7 cellular contexts compared by ENCODE assay signal in the genomic region with DNA sequence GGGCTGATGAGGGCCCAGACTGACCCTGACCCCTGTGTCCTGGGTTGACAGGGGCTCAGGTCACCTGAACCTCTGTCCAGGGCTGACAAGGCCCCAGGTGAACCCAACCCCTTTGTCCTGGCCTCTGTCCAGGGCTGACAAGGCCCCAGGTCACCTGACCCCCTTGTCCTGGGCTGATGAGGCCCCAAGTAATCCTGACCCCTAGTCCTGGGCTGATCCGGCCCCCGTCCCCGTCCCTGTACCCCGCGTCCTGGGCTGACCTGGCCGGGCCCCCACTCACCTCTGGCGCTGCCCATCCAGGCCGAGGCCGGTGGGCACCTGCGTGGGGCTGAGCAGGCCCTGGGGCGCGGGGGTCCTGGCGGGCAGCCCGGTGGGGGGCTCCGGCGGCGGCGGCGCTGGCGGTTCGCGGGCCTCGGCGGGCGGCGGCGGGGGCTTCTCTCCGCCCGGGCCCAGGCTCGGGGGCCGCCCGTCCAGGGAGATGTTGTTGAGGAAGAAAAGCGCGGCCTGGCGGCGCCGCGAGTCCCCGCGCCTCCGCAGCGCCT. TPM values are rescaled to one million over a fixed set of nuclear protein-coding genes. Genes with fewer than 3 reads are reported as not detected.
DNase-seq lines count a peak whose midpoint lies in the region; ATAC-seq, FAIRE-seq and TF ChIP-seq lines count a peak whose summit lies in the region.

No MANE protein-coding gene starts in this region.

- H3K9me3 ChIP-seq in endodermal cell (ENCODE audit: control insufficient read depth, low read length) = no peaks in the 10 kb centered on the region
- H3K9me3 ChIP-seq in pancreas = no peaks in the 10 kb centered on the region

- peak overlapping the region; percentile 81 for H3K4me3 ChIP-seq in LNCaP clone FGC (ENCODE audit: low read depth, low read length)
- H3K4me3 ChIP-seq in endodermal cell (ENCODE audit: low read length) = peak overlapping the region; percentile 83
- H3K4me3 ChIP-seq in pancreas = peak overlapping the region; percentile 20 to 64 (median 59)

- FAIRE-seq in pancreas (lab: Jason Lieb, UNC) = no peak

- in situ Hi-C loops in GM13977 (cut with MboI; ENCODE audit: low pct_unique_long_range_greater_than_20kb, low sequenced_read_pairs, unreplicated experiment) = no loop called here

- H3K4me1 ChIP-seq in endodermal cell (ENCODE audit: control insufficient read depth, insufficient read depth, low read length) = peaks cover 4% of the 10 kb centered on the region
- H3K4me1 ChIP-seq in pancreas = peaks cover 15 to 28% (median 19%) of the 10 kb centered on the region in 3 donors

- ATAC-seq in GM21528 (IDR thresholded peaks at IDR 0.05; ENCODE audit: low FRiP score, unreplicated experiment) (peak; percentile 11), pancreas (no peak)

- no peaks in the 10 kb centered on the region for H3K9me3 Mint-ChIP-seq in endodermal cell

- H3K27me3 ChIP-seq in endodermal cell (ENCODE audit: control insufficient read depth, insufficient read depth, low read length, poor library complexity, severe bottlenecking) (peaks cover 6% of the 10 kb centered on the region), pancreas (no peaks in the 10 kb centered on the region)

- H3K27ac Mint-ChIP-seq in endodermal cell = no peak overlapping the region

- H3K9ac ChIP-seq in endodermal cell (ENCODE audit: extremely low read depth, low read length, poor library complexity, severe bottlenecking) = peak overlapping the region; percentile 35

- 0 to 2% methylated on average over 4 to 39 of the region's 42 CpGs for WGBS in endodermal cell (ENCODE audit: insufficient coverage in 1 of 2, insufficient read length in 1 of 2), 2 experiments
- WGBS in pancreas, 2 donors = 1 to 2% methylated on average over 13 to 42 of the region's 42 CpGs

- peaks cover 6% of the 10 kb centered on the region for H3K4me1 Mint-ChIP-seq in endodermal cell

- H3K36me3 ChIP-seq in endodermal cell (ENCODE audit: control insufficient read depth, insufficient read depth, low read length) (no peaks in the 10 kb centered on the region), pancreas (no peaks in the 10 kb centered on the region)

- H3K4me3 Mint-ChIP-seq in endodermal cell = peak overlapping the region; percentile 66

- peaks cover 14% of the 10 kb centered on the region for H3K27me3 Mint-ChIP-seq in endodermal cell (ENCODE audit: insufficient read depth)

- DNase-seq in LNCaP clone FGC (ENCODE audit: low read depth) (no peak), endodermal cell (no peak), pancreas (peak in 3 of 6 donors; percentile 40 to 73 (median 52)), cerebellar cortex (ENCODE audit: low spot score) (no peak), GM13977 (ENCODE audit: low spot score) (no peak), NCI-H2029 (lab: John Stamatoyannopoulos, UW) (no peak)

- TF ChIP-seq CTCF in LNCaP clone FGC (IDR thresholded peaks at IDR 0.05; ENCODE audit: control insufficient read depth, extremely low read depth, insufficient read depth) = no peak
- no peak for TF ChIP-seq CTCF in endodermal cell (conservative IDR thresholded peaks at IDR 0.05)
- TF ChIP-seq CTCF in pancreas (IDR thresholded peaks at IDR 0.05) = no peak
- TF ChIP-seq CTCF in GM13977 (IDR thresholded peaks at IDR 0.05; ENCODE audit: extremely low read depth, insufficient read depth, missing control alignments) = no peak

- intact Hi-C loops in pancreas (cut with DNase I) = no loop called here

- no peak overlapping the region for H3K27ac ChIP-seq in endodermal cell (ENCODE audit: low read depth, low read length)
- no peak overlapping the region for H3K27ac ChIP-seq in pancreas

- H3K36me3 Mint-ChIP-seq in endodermal cell (ENCODE audit: low read depth) = peaks cover 2% of the 10 kb centered on the region

RNA-seq across cellular contexts. Expression of a gene that starts 0.4 kb away (rescaled TPM):
- 10 to 100 TPM; 10.4 to 15.6 TPM for total RNA-seq in endodermal cell
- 13.5 TPM for polyA plus RNA-seq in endodermal cell (2013, experiment 1 of 2)
- 13.0 TPM for polyA plus RNA-seq in endodermal cell (2013, experiment 2 of 2)
- total RNA-seq in pancreas = 1 to 10 TPM; 1.4 to 2.3 (median 1.9) TPM
- polyA plus RNA-seq in pancreas = 1 to 10 TPM; 1.5 to 2.9 TPM

RNA-seq across cellular contexts. Expression of a gene that starts 19.8 kb away (rescaled TPM):
- total RNA-seq in endodermal cell (1,000 to 10,000 TPM; 1,288 to 1,382 TPM), pancreas (1,000 to 10,000 TPM in 2 of 6 donors, 100 to 1,000 TPM in 4; 662 to 1,102 (median 850) TPM)
- polyA plus RNA-seq in endodermal cell (2013, experiment 1 of 2) = 1,213 TPM
- polyA plus RNA-seq in endodermal cell (2013, experiment 2 of 2) = 1,212 TPM
- polyA plus RNA-seq in pancreas = 1,000 to 10,000 TPM; 2,124 to 2,141 TPM

RNA-seq across cellular contexts. Expression of a gene that starts 20.6 kb away (rescaled TPM):
- under 1 TPM in 1 of 2 donors, not detected in 1; 0.40 TPM for total RNA-seq in endodermal cell
- polyA plus RNA-seq in endodermal cell (2013, experiment 1 of 2) = 0.07 TPM
- polyA plus RNA-seq in endodermal cell (2013, experiment 2 of 2) = 0.25 TPM
- total RNA-seq in pancreas = 1 to 10 TPM in 3 of 6 donors, under 1 TPM in 3; 0.66 to 2.5 (median 1.0) TPM
- polyA plus RNA-seq in pancreas = 1 to 10 TPM; 2.0 to 4.8 TPM

RNA-seq across cellular contexts. Expression of a gene that starts 39.6 kb away (rescaled TPM):
- total RNA-seq in endodermal cell (100 to 1,000 TPM; 315 to 369 TPM), pancreas (10 to 100 TPM; 43.6 to 89.5 (median 59.4) TPM)
- 95.9 TPM for polyA plus RNA-seq in endodermal cell (2013, experiment 1 of 2)
- polyA plus RNA-seq in endodermal cell (2013, experiment 2 of 2) = 89.1 TPM
- polyA plus RNA-seq in pancreas = 100 to 1,000 TPM; 259 to 344 TPM
